9 cellular contexts compared by ENCODE assay signal in genomic region chr16:49281481-49281842, GRCh38. TPM values are rescaled to one million over a fixed set of nuclear protein-coding genes. Genes with fewer than 3 reads are reported as not detected.
DNase-seq lines count a peak whose midpoint lies in the region; ATAC-seq, FAIRE-seq and TF ChIP-seq lines count a peak whose summit lies in the region.
"Had no signal": no experiment of that assay in that cellular context is flagged by ENCODE, and none has a peak within 500 bp of the region (broad histone marks: within the 10 kb centered on the region; RNA-seq: fewer than 3 reads in every experiment).

Gene CBLN1 (minus strand): TSS chr16:49281838. CDS start chr16:49281465, 373 bp downstream.

- H3K27me3 ChIP-seq in liver (ENCODE audit: control insufficient read depth in 4 of 4, insufficient read depth in 4 of 4, low read length in 3 of 4) = peaks cover 5 to 21% (median 17%) of the 10 kb centered on the region in 4 donors
- H3K27me3 ChIP-seq in HepG2 (ENCODE audit: control insufficient read depth in 1 of 2, insufficient read depth in 2 of 2, low read length in 2 of 2) = peaks cover 7 to 72% of the 10 kb centered on the region in 2 experiments; a peak in 4 of 5 replicates
- peaks cover 62 to 74% of the 10 kb centered on the region in 2 donors for H3K27me3 ChIP-seq in mucosa of rectum (ENCODE audit: control insufficient read depth in 2 of 2, insufficient read depth in 2 of 2, low read length in 2 of 2)
- peaks cover 38% of the 10 kb centered on the region for H3K27me3 ChIP-seq in vagina

- TF ChIP-seq POLR2A in HepG2 (IDR thresholded peaks at IDR 0.05; ENCODE audit: insufficient read depth in 1 of 2, low read depth in 2 of 2, low read length in 2 of 2) (no peak), vagina (IDR thresholded peaks at IDR 0.05) (no peak)

- H2AFZ ChIP-seq in HepG2 (ENCODE audit: low read length) = no peak within 1 kb of the TSS

- TF ChIP-seq CTCF in liver (IDR thresholded peaks at IDR 0.05; ENCODE audit: low read depth, low read length, missing input control) = no peak
- TF ChIP-seq CTCF in HepG2 (CRISPR knock-in tag; IDR thresholded peaks at IDR 0.05) = no peak
- TF ChIP-seq CTCF in astrocyte of the cerebellum (IDR thresholded peaks at IDR 0.05; ENCODE audit: low read depth, low read length, missing control alignments) = no peak
- no peak for TF ChIP-seq CTCF in vagina (IDR thresholded peaks at IDR 0.05)

- TF ChIP-seq EP300 in HepG2 (IDR thresholded peaks at IDR 0.05; ENCODE audit: low read depth in 2 of 2, low read length in 2 of 2) = no peak
- no peak for TF ChIP-seq EP300 in HepG2 (CRISPR knock-in tag; IDR thresholded peaks at IDR 0.05; ENCODE audit: borderline replicate concordance)

- no peaks in the 10 kb centered on the region for H3K36me3 ChIP-seq in liver (ENCODE audit: control insufficient read depth in 4 of 4, insufficient read depth in 3 of 4, low read depth in 1 of 4, low read length in 3 of 4)
- no peaks in the 10 kb centered on the region for H3K36me3 ChIP-seq in HepG2 (replicated peaks in 1 of 2; ENCODE audit: control insufficient read depth in 1 of 2, insufficient read depth in 2 of 2, low read length in 2 of 2)
- no peaks in the 10 kb centered on the region for H3K36me3 ChIP-seq in mucosa of rectum (ENCODE audit: control insufficient read depth in 2 of 2, insufficient read depth in 2 of 2, low read length in 2 of 2)
- H3K36me3 ChIP-seq in vagina = no peaks in the 10 kb centered on the region

- 3% methylated on average over 45 of the region's 45 CpGs for WGBS in liver
- WGBS in HepG2 (ENCODE audit: low lambda C conversion rate) = 70% methylated on average over 44 of the region's 45 CpGs

- FAIRE-seq in HepG2 (lab: Jason Lieb, UNC) = no peak

- CTCF ChIA-PET in HepG2 (lab: Yijun Ruan, JAX; ENCODE audit: low intra/inter-chr PET ratio, low total read pairs) = no interaction called here

- no peak within 1 kb of the TSS for H3K4me2 ChIP-seq in HepG2 (ENCODE audit: low read depth, low read length)

- DNase-seq in HepG2 (ENCODE audit: low spot score) = no peak
- no peak for DNase-seq in astrocyte of the cerebellum (ENCODE audit: low read depth)
- DNase-seq in vagina (ENCODE audit: extremely low spot score in 2 of 2) = no peak
- no peak for DNase-seq in UCSD-AML1 (lab: John Stamatoyannopoulos, UW; ENCODE audit: unreplicated experiment)
- no peak for DNase-seq in cerebellar cortex (ENCODE audit: low spot score)
- DNase-seq in NK-92 treated with Interleukin-12 subunit alpha and Interleukin-12 subunit beta, amount 100 ng/mL, for 24 hours (lab: John Stamatoyannopoulos, UW) = no peak

- no peaks in the 10 kb centered on the region for H3K9me3 ChIP-seq in liver (ENCODE audit: control insufficient read depth in 4 of 4, low read length in 3 of 4)
- H3K9me3 ChIP-seq in HepG2 (ENCODE audit: low read length) = no peaks in the 10 kb centered on the region
- H3K9me3 ChIP-seq in mucosa of rectum (ENCODE audit: control insufficient read depth in 2 of 2, low read length in 2 of 2) = peaks cover 0 to 2% of the 10 kb centered on the region in 2 donors
- no peaks in the 10 kb centered on the region for H3K9me3 ChIP-seq in vagina

- H3K27ac ChIP-seq in liver (ENCODE audit: low read depth in 1 of 2, low read length in 2 of 2) = no peak within 1 kb of the TSS
- H3K27ac ChIP-seq in HepG2 (ENCODE audit: extremely low read length, insufficient read depth, low read length) = no peak within 1 kb of the TSS
- H3K27ac ChIP-seq in mucosa of rectum (ENCODE audit: low read depth in 2 of 2, low read length in 2 of 2) = peak within 1 kb of the TSS; percentile 83 to 90
- H3K27ac ChIP-seq in vagina = no peak within 1 kb of the TSS

- POLR2A ChIA-PET in HepG2 (lab: Yijun Ruan, JAX) = no interaction called here

- intact Hi-C loops in HepG2 (cut with micrococcal nuclease; ENCODE audit: unreplicated experiment) = no loop called here
- intact Hi-C loops in vagina (cut with DNase I) = no loop called here

- BruUV-seq in HepG2 (replicated peaks; lab: Mats Ljungman, UMichigan) = no TSS peak

- no peak for ATAC-seq in HepG2

- H3K4me1 ChIP-seq in liver (ENCODE audit: control insufficient read depth in 4 of 4, insufficient read depth in 4 of 4, low read length in 3 of 4) = peaks cover 18 to 34% (median 29%) of the 10 kb centered on the region in 4 donors
- no peaks in the 10 kb centered on the region for H3K4me1 ChIP-seq in HepG2 (ENCODE audit: insufficient read depth, low read length)
- peaks cover 7 to 8% of the 10 kb centered on the region in 2 donors for H3K4me1 ChIP-seq in mucosa of rectum (ENCODE audit: control insufficient read depth in 2 of 2, insufficient read depth in 2 of 2, low read length in 2 of 2)
- peaks cover 37% of the 10 kb centered on the region for H3K4me1 ChIP-seq in vagina

- peak within 1 kb of the TSS; percentile 1 to 65 (median 63) for H3K4me3 ChIP-seq in liver (ENCODE audit: low read depth in 1 of 3, low read length in 3 of 3)
- no peak within 1 kb of the TSS for H3K4me3 ChIP-seq in HepG2 (replicated peaks in 1 of 3; ENCODE audit: insufficient read depth in 1 of 3, low read depth in 2 of 3, low read length in 3 of 3)
- H3K4me3 ChIP-seq in astrocyte of the cerebellum (ENCODE audit: low read depth, low read length) = peak within 1 kb of the TSS; percentile 16
- peak within 1 kb of the TSS; percentile 62 to 73 for H3K4me3 ChIP-seq in mucosa of rectum (ENCODE audit: low read length in 2 of 2)
- peak within 1 kb of the TSS; percentile 35 to 37 for H3K4me3 ChIP-seq in vagina

- no peak for TF ChIP-seq RAD21 in liver (IDR thresholded peaks at IDR 0.05)
- TF ChIP-seq RAD21 in HepG2 (CRISPR knock-in tag; IDR thresholded peaks at IDR 0.05) = no peak

- no peak within 1 kb of the TSS for H3K9ac ChIP-seq in liver (ENCODE audit: low read depth in 1 of 2, low read length in 2 of 2)
- no peak within 1 kb of the TSS for H3K9ac ChIP-seq in HepG2 (ENCODE audit: insufficient read depth, low read depth, low read length)
- H3K9ac ChIP-seq in mucosa of rectum (ENCODE audit: low read depth in 1 of 2, low read length in 2 of 2) = peak within 1 kb of the TSS in 1 of 2 donors; percentile 64

- H3K79me2 ChIP-seq in HepG2 (ENCODE audit: insufficient read depth, low read length) = no peaks in the 10 kb centered on the region

- no peaks in the 10 kb centered on the region for H4K20me1 ChIP-seq in HepG2 (ENCODE audit: insufficient read depth, low read length)

- in situ Hi-C loops in HepG2 (cut with HindIII; ENCODE audit: extremely low pct_ligation_motif_present, low pct_unique_long_range_greater_than_20kb) = no loop called here
- in situ Hi-C loops in astrocyte of the cerebellum (cut with HindIII; ENCODE audit: low sequenced_read_pairs) = no loop called here

TF ChIP-seq in liver, 16 proteins besides CTCF, POLR2A, EP300 and RAD21 (continues in another document):
- no peak for TF ChIP-seq EGR1 (IDR thresholded peaks at IDR 0.05; ENCODE audit: low read depth in 2 of 2)
- TF ChIP-seq SP1 (IDR thresholded peaks at IDR 0.05) = no peak
- no peak for TF ChIP-seq TAF1 (conservative IDR thresholded peaks at IDR 0.05)
- TF ChIP-seq YY1 (IDR thresholded peaks at IDR 0.05) = no peak
- TF ChIP-seq FOXA1 (IDR thresholded peaks at IDR 0.05) = no peak
- TF ChIP-seq HNF4G (IDR thresholded peaks at IDR 0.05) = no peak
- TF ChIP-seq JUND (IDR thresholded peaks at IDR 0.05) = no peak
- no peak for TF ChIP-seq GABPA (IDR thresholded peaks at IDR 0.05 in 1 of 2, conservative IDR thresholded peaks at IDR 0.05 in 1 of 2)
- no peak for TF ChIP-seq FOXA2 (IDR thresholded peaks at IDR 0.05)
- no peak for TF ChIP-seq ATF3 (IDR thresholded peaks at IDR 0.05)

TF ChIP-seq in HepG2, 621 proteins besides CTCF, POLR2A, EP300 and RAD21:
- TF ChIP-seq TRIM24 (CRISPR knock-in tag; IDR thresholded peaks at IDR 0.05) = no peak
- no peak for TF ChIP-seq SMC3 (IDR thresholded peaks at IDR 0.05; ENCODE audit: low read length)
- TF ChIP-seq SMAD3 (CRISPR knock-in tag; IDR thresholded peaks at IDR 0.05) = no peak
- no peak for TF ChIP-seq ZNF12 (CRISPR knock-in tag; IDR thresholded peaks at IDR 0.05)
- TF ChIP-seq ZNF598 (CRISPR knock-in tag; IDR thresholded peaks at IDR 0.05; ENCODE audit: borderline replicate concordance) = no peak
- TF ChIP-seq MTA1 (CRISPR knock-in tag; IDR thresholded peaks at IDR 0.05; ENCODE audit: borderline replicate concordance) = no peak
- TF ChIP-seq ZNF879 (CRISPR knock-in tag; IDR thresholded peaks at IDR 0.05) = no peak
- TF ChIP-seq ZSCAN20 (CRISPR knock-in tag; IDR thresholded peaks at IDR 0.05; ENCODE audit: borderline replicate concordance) = no peak
- TF ChIP-seq HMG20A (CRISPR knock-in tag; IDR thresholded peaks at IDR 0.05; ENCODE audit: borderline replicate concordance) = no peak
- no peak for TF ChIP-seq HOXA7 (CRISPR knock-in tag; IDR thresholded peaks at IDR 0.05)
- TF ChIP-seq PAWR (CRISPR knock-in tag; IDR thresholded peaks at IDR 0.05; ENCODE audit: borderline replicate concordance) = no peak
- no peak for TF ChIP-seq ZFP62 (CRISPR knock-in tag; IDR thresholded peaks at IDR 0.05)
- TF ChIP-seq SOX13 (IDR thresholded peaks at IDR 0.05) = no peak
- TF ChIP-seq SOX13 (CRISPR knock-in tag; conservative IDR thresholded peaks at IDR 0.05 in 1 of 2, IDR thresholded peaks at IDR 0.05 in 1 of 2) = no peak
TF ChIP-seq in HepG2: peak in this region for 0.

RNA-seq across cellular contexts. Expression of gene CBLN1, which starts in this region (rescaled TPM):
- under 1 TPM in 1 of 2 donors, not detected in 1; 0.33 TPM for total RNA-seq in liver
- under 1 TPM; 0.14 to 0.55 TPM for polyA plus RNA-seq in liver
- not detected in 2 replicates for total RNA-seq in HepG2 (2016; rRNA removed; fragmentation: Illumina TruSeq; extraction: Trizol)
- total RNA-seq in HepG2 (2016; cell fraction: cytosol; rRNA removed; fragmentation: Illumina TruSeq; extraction: Trizol; ENCODE audit: low read depth) = not detected in 2 replicates
- not detected in 2 replicates for total RNA-seq in HepG2 (2016; cell fraction: insoluble cytoplasmic fraction; rRNA removed; fragmentation: Illumina TruSeq; extraction: Trizol)
- total RNA-seq in HepG2 (2016; cell fraction: membrane; rRNA removed; fragmentation: Illumina TruSeq; extraction: Trizol) = not detected in 2 replicates
- total RNA-seq in HepG2 (2016; cell fraction: nucleus; rRNA removed; fragmentation: Illumina TruSeq; extraction: Trizol) = not detected in 2 replicates
- not detected in 2 replicates for polyA plus RNA-seq in HepG2 (2011; rRNA removed)
- polyA plus RNA-seq in HepG2 (2011; cell fraction: cytosol; rRNA removed) = not detected in 2 replicates
- polyA plus RNA-seq in HepG2 (2011; cell fraction: nucleus; rRNA removed) = not detected in 2 replicates
- not detected in 2 replicates for polyA plus RNA-seq in HepG2 (2012)
- polyA plus RNA-seq in HepG2 (2016; cell fraction: cytosol; fragmentation: Illumina TruSeq; extraction: Trizol; ENCODE audit: low read depth) = not detected in 2 replicates
- not detected in 2 replicates for polyA plus RNA-seq in HepG2 (2016; cell fraction: insoluble cytoplasmic fraction; fragmentation: Illumina TruSeq; extraction: Trizol; ENCODE audit: low read depth)
- not detected in 2 replicates for polyA plus RNA-seq in HepG2 (2016; cell fraction: membrane; fragmentation: Illumina TruSeq; extraction: Trizol; ENCODE audit: low read depth)
- not detected in 2 replicates for polyA plus RNA-seq in HepG2 (2016; cell fraction: nucleus; fragmentation: Illumina TruSeq; extraction: Trizol; ENCODE audit: insufficient read depth, low read depth)
- not detected in 2 replicates for polyA minus RNA-seq in HepG2 (2011; rRNA and poly(A)+ RNA removed; ENCODE audit: low replicate concordance)
- not detected in 2 replicates for polyA minus RNA-seq in HepG2 (2011; cell fraction: cytosol; rRNA and poly(A)+ RNA removed)
- polyA minus RNA-seq in HepG2 (2011; cell fraction: nucleus; rRNA and poly(A)+ RNA removed) = not detected in 2 replicates
- not detected for total RNA-seq in vagina
- total RNA-seq: T-helper 2 cell treated with Interferon-gamma antibody and Interleukin-4, amounts not matched to agents 100 ng/mL and 5 ng/mL, for 36 hours had no signal

Comparison
In these comparisons a context has a peak if more than half of its experiments do, and no peak if none do; other contexts are left out.
1. H3K4me3 ChIP-seq: peak in liver (3 of 3), astrocyte of the cerebellum (single experiment), mucosa of rectum (2 of 2) and vagina (2 of 2); none in HepG2 (0 of 3).
2. H3K27ac ChIP-seq: peak in mucosa of rectum (2 of 2); none in liver (0 of 2), HepG2 (single experiment) and vagina (single experiment).